ENCODE assay signal across 20 cellular contexts in genomic region chr6:142167472-142167871, GRCh38. TPM values are rescaled to one million over a fixed set of nuclear protein-coding genes. Genes with fewer than 3 reads are reported as not detected.
DNase-seq lines count a peak whose midpoint lies in the region; ATAC-seq, FAIRE-seq and TF ChIP-seq lines count a peak whose summit lies in the region.
"Had no signal": no experiment of that assay in that cellular context is flagged by ENCODE, and none has a peak within 500 bp of the region (broad histone marks: within the 10 kb centered on the region; RNA-seq: fewer than 3 reads in every experiment).

No MANE protein-coding gene starts in this region.

- TF ChIP-seq CTCF in A549 (IDR thresholded peaks at IDR 0.05), result no peak
- TF ChIP-seq CTCF in cardiac fibroblast (IDR thresholded peaks at IDR 0.05; ENCODE audit: low read depth, low read length), result no peak
- TF ChIP-seq CTCF in fibroblast of pulmonary artery (IDR thresholded peaks at IDR 0.05; ENCODE audit: low read length, missing control alignments), result no peak

- no peak overlapping the region for H3K18ac ChIP-seq in neuronal stem cell (ENCODE audit: low read length)

- no peak overlapping the region for H2BK15ac ChIP-seq in neuronal stem cell (ENCODE audit: low read length)

- peak in 1 of 2 experiments; percentile 57; a peak in 2 of 6 replicates for ATAC-seq in A549
- ATAC-seq in HG02571 (IDR thresholded peaks at IDR 0.05; ENCODE audit: unreplicated experiment), result no peak

- H3K4me3 ChIP-seq in A549 (no peak overlapping the region), cardiac fibroblast (replicated peaks in 1 of 2; ENCODE audit: low read depth in 2 of 2, low read length in 2 of 2) (no peak overlapping the region), fibroblast of pulmonary artery (replicated peaks; ENCODE audit: low read depth, low read length) (no peak overlapping the region), neuronal stem cell (ENCODE audit: low read length in 2 of 2) (no peak overlapping the region)
- H3K4me3 ChIP-seq in CD8-positive, alpha-beta memory T cell (ENCODE audit: low read length), result no peak overlapping the region

- H3K9me3 Mint-ChIP-seq in CD8-positive, alpha-beta memory T cell, result no peaks in the 10 kb centered on the region
- H3K9me3 Mint-ChIP-seq: CD4-positive, CD25-positive, alpha-beta regulatory T cell had no signal

- no peak overlapping the region for H3K9ac ChIP-seq in neuronal stem cell (ENCODE audit: low read depth, low read length, poor library complexity)

- WGBS in A549 (ENCODE audit: missing lambda C conversion rate), result 78% methylated on average over 2 of the region's 2 CpGs
- WGBS in neuronal stem cell (ENCODE audit: extremely low coverage in 2 of 2, insufficient read length in 2 of 2, insufficient replicate concordance in 1 of 2), 2 donors, result no CpG with 5 or more reads among the region's 2 CpGs

- no peak overlapping the region for H2BK12ac ChIP-seq in neuronal stem cell (ENCODE audit: low read length)

- POLR2A ChIA-PET in A549 (lab: Yijun Ruan, JAX), result no interaction called here
- POLR2A ChIA-PET in CD8-positive, alpha-beta memory T cell (lab: Charles Lee), result no interaction called here

- no peak for TF ChIP-seq RAD21 in A549 (conservative IDR thresholded peaks at IDR 0.05 in 1 of 2, IDR thresholded peaks at IDR 0.05 in 1 of 2)

- 0 out of 3 replicates have a peak overlapping the region, but pooled peaks have one; percentile 19 for H3K4me2 ChIP-seq in A549
- H3K4me2 ChIP-seq in neuronal stem cell (ENCODE audit: insufficient read depth, low read length, poor library complexity, severe bottlenecking), result no peak overlapping the region

- no peak for DNase-seq in A549 (ENCODE audit: low read depth in 1 of 2, low spot score in 1 of 2)
- DNase-seq in NCI-H69 (lab: John Stamatoyannopoulos, UW), result peak; percentile 54
- DNase-seq in cardiac fibroblast (ENCODE audit: low read depth in 2 of 2), result peak; percentile 40 to 43
- peak; percentile 39 for DNase-seq in fibroblast of pulmonary artery (ENCODE audit: low read depth)
- DNase-seq in neuronal stem cell (ENCODE audit: low spot score), result no peak
- no peak for DNase-seq in CD8-positive, alpha-beta memory T cell
- no peak for DNase-seq in HCEC 1CT
- DNase-seq: ACHN; BE2C; C1 segment of cervical spinal cord; Caco-2; CD4-positive, CD25-positive, alpha-beta regulatory T cell; GOT3; H7 had no signal

- no peaks in the 10 kb centered on the region for H3K27me3 ChIP-seq in neuronal stem cell (ENCODE audit: control insufficient read depth in 3 of 3, insufficient read depth in 3 of 3, low read depth in 1 of 3, low read length in 3 of 3)
- H3K27me3 ChIP-seq in CD8-positive, alpha-beta memory T cell (ENCODE audit: insufficient read depth, low read length, poor library complexity, severe bottlenecking), result no peaks in the 10 kb centered on the region
- H3K27me3 ChIP-seq: BE2C had no signal

- no peak overlapping the region for H3K4ac ChIP-seq in neuronal stem cell (ENCODE audit: low read length)

- H2AFZ ChIP-seq in neuronal stem cell (ENCODE audit: low read length), result no peak overlapping the region

- no peak for TF ChIP-seq POLR2A in A549 (IDR thresholded peaks at IDR 0.05; ENCODE audit: low read length)

- H3K36me3 Mint-ChIP-seq in CD8-positive, alpha-beta memory T cell, result peaks cover 9 to 53% (median 10%) of the 10 kb centered on the region in 3 donors

- TF ChIP-seq EP300 in A549 (IDR thresholded peaks at IDR 0.05), result no peak

- H4K91ac ChIP-seq in neuronal stem cell (ENCODE audit: low read depth, low read length, poor library complexity), result no peak overlapping the region

- no peak overlapping the region for H2BK120ac ChIP-seq in neuronal stem cell (ENCODE audit: low read depth, low read length)

- H3K23ac ChIP-seq in neuronal stem cell (ENCODE audit: low read depth, low read length, poor library complexity), result no peak overlapping the region

- no peak for FAIRE-seq in A549 (lab: Jason Lieb, UNC)
- FAIRE-seq: G401.6, GM12891, GM18507 had no signal

- H3K9me3 ChIP-seq in A549 (no peaks in the 10 kb centered on the region), neuronal stem cell (replicated peaks in 1 of 2; ENCODE audit: control insufficient read depth in 2 of 2, insufficient read depth in 1 of 2, low read depth in 1 of 2, low read length in 2 of 2) (no peaks in the 10 kb centered on the region)
- H3K9me3 ChIP-seq in CD8-positive, alpha-beta memory T cell (ENCODE audit: low read length), result no peaks in the 10 kb centered on the region
- H3K9me3 ChIP-seq: BE2C, Caco-2 had no signal

- H3K4me1 ChIP-seq in A549, result peaks cover 37% of the 10 kb centered on the region
- H3K4me1 ChIP-seq in neuronal stem cell (ENCODE audit: control insufficient read depth in 2 of 2, insufficient read depth in 1 of 2, low read depth in 1 of 2, low read length in 2 of 2), result peaks cover 0 to 2% of the 10 kb centered on the region in 2 donors
- H3K4me1 ChIP-seq in CD8-positive, alpha-beta memory T cell (ENCODE audit: insufficient read depth, low read length), result peaks cover 8% of the 10 kb centered on the region
- H3K4me1 ChIP-seq: BE2C, Caco-2 had no signal

- no peak overlapping the region for H3K14ac ChIP-seq in neuronal stem cell (ENCODE audit: low read length)

- H3K36me3 ChIP-seq in neuronal stem cell (replicated peaks in 1 of 2; ENCODE audit: control insufficient read depth in 2 of 2, insufficient read depth in 2 of 2, low read length in 2 of 2), result peaks cover 2 to 62% of the 10 kb centered on the region in 2 donors
- peaks cover 20% of the 10 kb centered on the region for H3K36me3 ChIP-seq in CD8-positive, alpha-beta memory T cell (ENCODE audit: insufficient read depth, low read length)

- CTCF ChIA-PET in A549 (lab: Yijun Ruan, JAX), result no interaction called here
- CTCF ChIA-PET in CD8-positive, alpha-beta memory T cell (lab: Charles Lee), result no interaction called here

- peaks cover 27 to 44% (median 39%) of the 10 kb centered on the region in 3 donors for H3K4me1 Mint-ChIP-seq in CD8-positive, alpha-beta memory T cell

- H2AK5ac ChIP-seq in neuronal stem cell (ENCODE audit: low read depth, low read length), result no peak overlapping the region

- H4K8ac ChIP-seq in neuronal stem cell (ENCODE audit: low read depth, low read length), result no peak overlapping the region

- H3K27ac ChIP-seq in A549, result no peak overlapping the region
- H3K27ac ChIP-seq in neuronal stem cell (replicated peaks; ENCODE audit: low read length), result no peak overlapping the region
- H3K27ac ChIP-seq in CD8-positive, alpha-beta memory T cell (ENCODE audit: low read depth, low read length), result no peak overlapping the region

- no peak overlapping the region for H2BK5ac ChIP-seq in neuronal stem cell (ENCODE audit: low read length)

- H3K27ac Mint-ChIP-seq in CD8-positive, alpha-beta memory T cell, result peak overlapping the region in 1 of 8 donors; percentile 64
- H3K27ac Mint-ChIP-seq: CD4-positive, CD25-positive, alpha-beta regulatory T cell had no signal

- H3K27me3 Mint-ChIP-seq in CD8-positive, alpha-beta memory T cell, result no peaks in the 10 kb centered on the region
- H3K27me3 Mint-ChIP-seq: CD4-positive, CD25-positive, alpha-beta regulatory T cell had no signal

- no peaks in the 10 kb centered on the region for H3K79me1 ChIP-seq in neuronal stem cell (ENCODE audit: low read depth, low read length)

- no peak overlapping the region for H3K4me3 Mint-ChIP-seq in CD8-positive, alpha-beta memory T cell
- H3K4me3 Mint-ChIP-seq: CD4-positive, CD25-positive, alpha-beta regulatory T cell had no signal

TF ChIP-seq in A549, 52 proteins besides CTCF, POLR2A, EP300 and RAD21 (continues in another document):
- TF ChIP-seq ATOH8 (CRISPR knock-in tag; IDR thresholded peaks at IDR 0.05; ENCODE audit: low read depth) (no peak), POLR2AphosphoS2 (conservative IDR thresholded peaks at IDR 0.05; ENCODE audit: low read length) (no peak), E2F6 (IDR thresholded peaks at IDR 0.05; ENCODE audit: borderline replicate concordance, low read depth) (no peak)

RNA-seq across cellular contexts. Expression of gene VTA1, which starts 20.4 kb away (rescaled TPM):
- polyA plus RNA-seq in A549 (2011; rRNA removed) (85.3 and 88.0 TPM in 2 replicates), A549 (2017; fragmentation: RNase III; extraction: RNeasy Plus Mini Kit Qiagen cat#74134 plus additional on column Dnase treatment) (44.3 to 49.0 TPM (median 45.7 TPM) in 3 replicates)
- 34.8 and 35.2 TPM in 2 replicates for polyA plus RNA-seq in A549 (2012; cell fraction: cytosol; rRNA removed)
- polyA plus RNA-seq in A549 (2012; cell fraction: nucleus; rRNA removed), result 14.5 and 16.2 TPM in 2 replicates
- polyA minus RNA-seq in A549 (2011; rRNA and poly(A)+ RNA removed), result 53.0 and 60.3 TPM in 2 replicates
- polyA plus RNA-seq in neuronal stem cell (2013, experiment 1 of 2), result 55.9 TPM
- 56.2 TPM for polyA plus RNA-seq in neuronal stem cell (2013, experiment 2 of 2)
- 10 to 100 TPM; 63.8 to 66.5 TPM for total RNA-seq in CD8-positive, alpha-beta memory T cell
- polyA plus RNA-seq in CD8-positive, alpha-beta memory T cell, result 74.4 TPM

RNA-seq across cellular contexts. Expression of gene NMBR, which starts 20.6 kb away (rescaled TPM):
- polyA plus RNA-seq in A549 (2011; rRNA removed), result not detected in 2 replicates
- not detected in 2 replicates for polyA plus RNA-seq in A549 (2012; cell fraction: cytosol; rRNA removed)
- polyA plus RNA-seq in A549 (2012; cell fraction: nucleus; rRNA removed), result 0.13 TPM in 1 of 2 replicates, not detected in the other
- polyA plus RNA-seq in A549 (2017; fragmentation: RNase III; extraction: RNeasy Plus Mini Kit Qiagen cat#74134 plus additional on column Dnase treatment), result not detected in 3 replicates
- polyA minus RNA-seq in A549 (2011; rRNA and poly(A)+ RNA removed), result 0.19 TPM in 1 of 2 replicates, not detected in the other
- polyA plus RNA-seq in neuronal stem cell (2013, experiment 1 of 2), result 0.18 TPM
- polyA plus RNA-seq in neuronal stem cell (2013, experiment 2 of 2), result 0.29 TPM
- total RNA-seq in CD8-positive, alpha-beta memory T cell, result not detected
- not detected for polyA plus RNA-seq in CD8-positive, alpha-beta memory T cell
- total RNA-seq: A172; Caco-2; CD4-positive, CD25-positive, alpha-beta regulatory T cell; H7; HT-29 had no signal
- polyA plus RNA-seq: CD4-positive, CD25-positive, alpha-beta regulatory T cell had no signal

RNA-seq across cellular contexts. Expression of gene GJE1, which starts 34.7 kb away (rescaled TPM):
- polyA plus RNA-seq in A549 (2011; rRNA removed) (not detected in 2 replicates), A549 (2017; fragmentation: RNase III; extraction: RNeasy Plus Mini Kit Qiagen cat#74134 plus additional on column Dnase treatment) (not detected in 3 replicates)
- not detected in 2 replicates for polyA plus RNA-seq in A549 (2012; cell fraction: cytosol; rRNA removed)
- not detected in 2 replicates for polyA plus RNA-seq in A549 (2012; cell fraction: nucleus; rRNA removed)
- polyA minus RNA-seq in A549 (2011; rRNA and poly(A)+ RNA removed), result not detected in 2 replicates
- polyA plus RNA-seq in neuronal stem cell (2013, experiment 1 of 2), result not detected
- not detected for polyA plus RNA-seq in neuronal stem cell (2013, experiment 2 of 2)
- not detected for total RNA-seq in CD8-positive, alpha-beta memory T cell
- not detected for polyA plus RNA-seq in CD8-positive, alpha-beta memory T cell
- total RNA-seq: A172; Caco-2; CD4-positive, CD25-positive, alpha-beta regulatory T cell; H7; HT-29 had no signal
- polyA plus RNA-seq: CD4-positive, CD25-positive, alpha-beta regulatory T cell had no signal

Comparison
In these comparisons a context has a peak if more than half of its experiments do, and no peak if none do; other contexts are left out.
1. DNase-seq: peak in NCI-H69 (single experiment), cardiac fibroblast (2 of 2) and fibroblast of pulmonary artery (single experiment); none in A549 (0 of 2), neuronal stem cell (single experiment), CD8-positive, alpha-beta memory T cell (0 of 5) and HCEC 1CT (single experiment).